23 cellular contexts compared by ENCODE assay signal in the genomic region with DNA sequence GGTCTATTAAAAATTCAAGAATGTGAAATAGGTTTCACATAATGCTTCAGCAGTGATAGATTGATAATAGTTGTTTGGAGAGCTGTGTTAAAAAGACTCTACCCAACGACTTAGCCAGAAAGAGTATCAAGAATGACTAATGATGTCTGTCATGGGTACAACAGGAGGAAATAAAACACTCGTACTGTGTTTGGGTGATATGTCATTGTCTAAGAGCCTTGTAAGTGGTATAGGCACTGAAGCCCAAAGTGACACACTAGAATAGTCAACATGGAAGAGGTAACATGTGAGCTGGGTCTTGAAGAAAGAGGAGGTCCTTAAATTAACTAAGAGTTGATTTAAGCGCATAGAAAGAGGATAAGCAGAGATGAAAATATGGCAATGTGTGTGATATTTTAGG.
"Had no signal": no experiment of that assay in that cellular context is flagged by ENCODE, and none has a peak within 500 bp of the region (broad histone marks: within the 10 kb centered on the region; RNA-seq: fewer than 3 reads in every experiment).

No MANE protein-coding gene starts in this region.

- H3K4me1 ChIP-seq: esophagus squamous epithelium, parathyroid adenoma, suprapubic skin, vagina had no signal

- H3K9me3 ChIP-seq: esophagus squamous epithelium, neutrophil, suprapubic skin, vagina had no signal

- H3K36me3 ChIP-seq: esophagus squamous epithelium, neutrophil, suprapubic skin, vagina had no signal

- H3K27me3 ChIP-seq: dorsolateral prefrontal cortex, esophagus squamous epithelium, neutrophil, suprapubic skin, vagina had no signal

- H3K4me3 ChIP-seq: dorsolateral prefrontal cortex, esophagus squamous epithelium, lung, smooth muscle cell, suprapubic skin, vagina had no signal

- ATAC-seq: left lobe of liver; natural killer cell; sciatic nerve; stimulated activated naive CD8-positive, alpha-beta T cell treated with anti-CD3 and anti-CD28 coated beads, Interleukin-15, amount 100 ng/mL, for 72 hours had no signal

- H2AFZ ChIP-seq: parathyroid adenoma had no signal

- H3K9ac ChIP-seq: parathyroid adenoma had no signal

- H3K27ac ChIP-seq: dorsolateral prefrontal cortex, esophagus squamous epithelium, neutrophil, parathyroid adenoma, suprapubic skin, vagina had no signal

- DNase-seq: cortex of kidney; dorsolateral prefrontal cortex; effector CD4-positive, alpha-beta T cell; esophagus squamous epithelium; hypothalamus; natural killer cell; stimulated activated CD4-positive, alpha-beta T cell treated with anti-CD3 and anti-CD28 coated beads, Interleukin-12 subunit alpha, Interleukin-12 subunit beta, amount 100 ng/mL, for 4 hours; stimulated activated CD4-positive, alpha-beta T cell treated with anti-CD3 and anti-CD28 coated beads, Interleukin-1b, Interleukin-23, amount 100 ng/mL, for 48 hours; stimulated activated CD4-positive, alpha-beta T cell treated with anti-CD3 and anti-CD28 coated beads, Interleukin-4, amount 100 ng/mL, for 1 hour; stimulated activated CD8-positive, alpha-beta memory T cell treated with anti-CD3 and anti-CD28 coated beads, Interleukin-4, amount 100 ng/mL, for 48 hours; stimulated activated naive CD4-positive, alpha-beta T cell; stimulated activated naive CD8-positive, alpha-beta T cell treated with anti-CD3 and anti-CD28 coated beads, Interleukin-15, amount 100 ng/mL, for 72 hours; trophoblast cell had no signal

- H3K4me2 ChIP-seq: smooth muscle cell had no signal

- H3K79me2 ChIP-seq: parathyroid adenoma had no signal

- FAIRE-seq: frontal cortex, keratinocyte had no signal
